ENCODE assay signal across 9 cellular contexts in the genomic region with DNA sequence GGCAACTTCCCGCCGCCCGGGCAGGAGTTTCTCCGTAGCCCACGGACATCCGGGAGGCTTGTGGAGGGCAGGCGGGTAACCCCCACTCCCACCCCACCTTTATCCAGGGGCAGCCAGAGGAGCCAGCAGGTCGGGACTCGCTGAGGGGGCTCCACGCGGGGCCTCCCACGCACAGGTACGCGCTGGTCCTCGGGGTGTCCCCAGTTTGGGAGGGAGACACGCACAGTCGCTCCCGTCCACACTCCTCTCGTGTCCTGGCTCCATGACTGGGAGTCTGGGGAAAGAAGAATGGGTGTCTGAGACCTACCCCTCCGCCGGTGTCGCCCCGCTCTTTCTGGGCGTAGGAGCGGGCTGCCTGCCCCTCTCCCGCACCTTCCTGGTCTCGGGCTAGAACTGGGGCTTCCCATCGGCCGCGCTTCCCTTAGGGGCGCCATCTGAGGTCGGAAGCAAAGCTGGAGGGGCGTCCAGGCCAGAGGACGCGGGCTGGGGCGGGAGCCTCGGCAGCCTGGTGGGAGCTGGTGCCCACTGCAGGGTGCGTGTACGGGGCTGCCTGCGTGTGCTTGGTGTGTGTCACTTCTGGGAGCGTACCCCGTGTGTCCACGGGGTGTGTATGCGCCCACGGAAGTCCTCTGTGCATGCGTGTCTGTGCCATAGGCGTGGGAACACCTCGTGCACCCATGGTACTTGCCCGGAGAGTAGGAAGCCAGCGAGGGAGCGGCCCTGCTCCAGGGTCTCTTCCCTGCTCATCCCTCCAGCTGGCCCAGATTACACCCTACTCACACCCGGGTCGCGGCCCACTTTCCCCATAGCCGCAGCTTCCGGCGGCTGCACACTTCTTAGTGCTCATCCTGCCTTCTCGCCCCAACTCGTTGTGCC.
DNase-seq lines count a peak whose midpoint lies in the region; FAIRE-seq and TF ChIP-seq lines count a peak whose summit lies in the region.
"Had no signal": no experiment of that assay in that cellular context is flagged by ENCODE, and none has a peak within 500 bp of the region (broad histone marks: within the 10 kb centered on the region; RNA-seq: fewer than 3 reads in every experiment).

No MANE protein-coding gene starts in this region.

- no peak for TF ChIP-seq POLR2A in testis (IDR thresholded peaks at IDR 0.05)

- no peaks in the 10 kb centered on the region for H3K9me3 ChIP-seq in testis
- H3K9me3 ChIP-seq: thyroid gland had no signal

- peaks cover 16% of the 10 kb centered on the region for H3K4me1 ChIP-seq in testis

- TF ChIP-seq CTCF in brain microvascular endothelial cell (IDR thresholded peaks at IDR 0.05; ENCODE audit: low read depth, low read length, missing control alignments) (no peak), testis (IDR thresholded peaks at IDR 0.05) (no peak), GM20000 (IDR thresholded peaks at IDR 0.05; ENCODE audit: extremely low read depth, missing control alignments) (no peak), D721Med (IDR thresholded peaks at IDR 0.05; ENCODE audit: insufficient read depth, missing control alignments) (no peak)

- in situ Hi-C loops in brain microvascular endothelial cell (cut with HindIII; ENCODE audit: low pct_ligation_motif_present, low sequenced_read_pairs) = no loop called here

- H3K36me3 ChIP-seq in brain microvascular endothelial cell (replicated peaks) (no peaks in the 10 kb centered on the region), testis (ENCODE audit: low read depth, missing control alignments) (no peaks in the 10 kb centered on the region)
- H3K36me3 ChIP-seq: thyroid gland had no signal

- peak overlapping the region; percentile 58 for H3K4me3 Mint-ChIP-seq in activated CD4-positive, alpha-beta T cell treated with anti-CD3 and anti-CD28 coated beads, Interleukin-2, amount 10 ng/mL, durations not matched to agents 24 days and 14 days

- no peak overlapping the region for H3K27ac Mint-ChIP-seq in activated CD4-positive, alpha-beta T cell treated with anti-CD3 and anti-CD28 coated beads, Interleukin-2, amount 10 ng/mL, durations not matched to agents 24 days and 14 days

- no peaks in the 10 kb centered on the region for H3K36me3 Mint-ChIP-seq in activated CD4-positive, alpha-beta T cell treated with anti-CD3 and anti-CD28 coated beads, Interleukin-2, amount 10 ng/mL, durations not matched to agents 24 days and 14 days (ENCODE audit: low read depth)

- peaks cover 13% of the 10 kb centered on the region for H3K4me1 Mint-ChIP-seq in activated CD4-positive, alpha-beta T cell treated with anti-CD3 and anti-CD28 coated beads, Interleukin-2, amount 10 ng/mL, durations not matched to agents 24 days and 14 days

- H3K4me3 ChIP-seq in brain microvascular endothelial cell (ENCODE audit: low read depth, low read length) (peak overlapping the region; percentile 15), testis (peak overlapping the region; percentile 17 to 56)

- H3K27ac ChIP-seq in brain microvascular endothelial cell (no peak overlapping the region), testis (no peak overlapping the region)
- H3K27ac ChIP-seq: thyroid gland had no signal

- no peak for FAIRE-seq in D721Med (lab: Jason Lieb, UNC)

- DNase-seq in activated CD4-positive, alpha-beta T cell treated with anti-CD3 and anti-CD28 coated beads, Interleukin-2, amount 10 ng/mL, durations not matched to agents 24 days and 14 days = no peak
- DNase-seq in activated CD4-positive, alpha-beta T cell treated with anti-CD3 and anti-CD28 coated beads, Interleukin-2, amount 50 U/mL, for 48 hours = no peak
- DNase-seq in brain microvascular endothelial cell = no peak
- peak; percentile 84 for DNase-seq in mesenteric fat pad (ENCODE audit: low spot score)
- DNase-seq in testis = no peak
- no peak for DNase-seq in NCI-H524 treated with DMSO at 0.1 percent for 48 hours (lab: John Stamatoyannopoulos, UW)
- no peak for DNase-seq in GM20000 (ENCODE audit: low spot score)
- no peak for DNase-seq in D721Med (ENCODE audit: insufficient read length, low spot score)

- H3K27me3 Mint-ChIP-seq in activated CD4-positive, alpha-beta T cell treated with anti-CD3 and anti-CD28 coated beads, Interleukin-2, amount 10 ng/mL, durations not matched to agents 24 days and 14 days = peaks cover 61% of the 10 kb centered on the region

- 2 to 12% methylated on average over 8 to 47 of the region's 59 CpGs for WGBS in testis, 2 donors

- H3K9me3 Mint-ChIP-seq in activated CD4-positive, alpha-beta T cell treated with anti-CD3 and anti-CD28 coated beads, Interleukin-2, amount 10 ng/mL, durations not matched to agents 24 days and 14 days = no peaks in the 10 kb centered on the region

- intact Hi-C loops in activated CD4-positive, alpha-beta T cell treated with anti-CD3 and anti-CD28 coated beads, Interleukin-2, amount 10 ng/mL, durations not matched to agents 24 days and 14 days (cut with micrococcal nuclease) = no loop called here
- intact Hi-C loops in testis (cut with DNase I; ENCODE audit: low total_unique reads) = no loop called here

- H3K27me3 ChIP-seq in brain microvascular endothelial cell (replicated peaks) (peaks cover 66% of the 10 kb centered on the region), testis (no peaks in the 10 kb centered on the region)
